ENCODE assay signal across 1 cellular context in genomic region chr1:112395261-112395831, GRCh38.
A peak's percentile ranks its signal among the peaks of the same experiment; 100 is the strongest.
TF ChIP-seq lines count a peak whose summit lies in the region.

No MANE protein-coding gene starts in this region.

TF ChIP-seq in HepG2, 621 proteins besides CTCF, POLR2A, EP300 and RAD21 (continued from another document):
- no peak for TF ChIP-seq SKIL (CRISPR knock-in tag; IDR thresholded peaks at IDR 0.05; ENCODE audit: borderline replicate concordance)
- no peak for TF ChIP-seq HHEX (CRISPR knock-in tag; IDR thresholded peaks at IDR 0.05)
- no peak for TF ChIP-seq ZNF792 (CRISPR knock-in tag; IDR thresholded peaks at IDR 0.05)
- TF ChIP-seq ZFP90 (CRISPR knock-in tag; IDR thresholded peaks at IDR 0.05; ENCODE audit: borderline replicate concordance): 0 out of 2 replicates have a peak, but pooled peaks have one; percentile 31
- no peak for TF ChIP-seq E2F2 (CRISPR knock-in tag; IDR thresholded peaks at IDR 0.05; ENCODE audit: borderline replicate concordance)
- TF ChIP-seq PLRG1 (conservative IDR thresholded peaks at IDR 0.05): no peak
- TF ChIP-seq TP53 (CRISPR knock-in tag; conservative IDR thresholded peaks at IDR 0.05): peak; percentile 68; the same call in 1 of the 2 replicates
- TF ChIP-seq HNF4A (CRISPR knock-in tag; IDR thresholded peaks at IDR 0.05): peak; percentile 5; the same call in 1 of the 2 replicates
- TF ChIP-seq PAX8 (CRISPR knock-in tag; IDR thresholded peaks at IDR 0.05; ENCODE audit: borderline replicate concordance): no peak
- 0 out of 2 replicates have a peak, but pooled peaks have one; percentile 53 for TF ChIP-seq TBP (CRISPR knock-in tag; IDR thresholded peaks at IDR 0.05)
- 0 out of 2 replicates have a peak, but pooled peaks have one; percentile 30 for TF ChIP-seq ZNF367 (CRISPR knock-in tag; IDR thresholded peaks at IDR 0.05; ENCODE audit: borderline replicate concordance)
- TF ChIP-seq SIN3B (IDR thresholded peaks at IDR 0.05; ENCODE audit: low read length): no peak
- 0 out of 2 replicates have a peak, but pooled peaks have one; percentile 7 for TF ChIP-seq MED1 (CRISPR knock-in tag; IDR thresholded peaks at IDR 0.05)
- 0 out of 2 replicates have a peak, but pooled peaks have one; percentile 49 for TF ChIP-seq MEF2D (CRISPR knock-in tag; IDR thresholded peaks at IDR 0.05)
- TF ChIP-seq RNF2 (conservative IDR thresholded peaks at IDR 0.05; ENCODE audit: low read depth): no peak
- no peak for TF ChIP-seq ZNF224 (CRISPR knock-in tag; IDR thresholded peaks at IDR 0.05)
- TF ChIP-seq ZNF768 (CRISPR knock-in tag; IDR thresholded peaks at IDR 0.05): no peak
- 0 out of 2 replicates have a peak, but pooled peaks have one; percentile 21 for TF ChIP-seq NKX3-1 (CRISPR knock-in tag; IDR thresholded peaks at IDR 0.05)
- no peak for TF ChIP-seq CREB3 (CRISPR knock-in tag; IDR thresholded peaks at IDR 0.05)
- TF ChIP-seq PRDM10 (CRISPR knock-in tag; IDR thresholded peaks at IDR 0.05; ENCODE audit: low read depth): no peak
- TF ChIP-seq TEAD3 (CRISPR knock-in tag; optimal IDR thresholded peaks at IDR 0.05; ENCODE audit: borderline replicate concordance): peak; percentile 17
- TF ChIP-seq NAIF1 (CRISPR knock-in tag; IDR thresholded peaks at IDR 0.05; ENCODE audit: borderline replicate concordance): no peak
- TF ChIP-seq NFAT5 (CRISPR knock-in tag; IDR thresholded peaks at IDR 0.05): 0 out of 2 replicates have a peak, but pooled peaks have one; percentile 33
- TF ChIP-seq IRF2 (CRISPR knock-in tag; IDR thresholded peaks at IDR 0.05): no peak
- TF ChIP-seq ZNF383 (CRISPR knock-in tag; IDR thresholded peaks at IDR 0.05; ENCODE audit: borderline replicate concordance): no peak
